ENCODE assay signal across 7 cellular contexts in genomic region chr12:66303316-66303804, GRCh38. TPM values are rescaled to one million over a fixed set of nuclear protein-coding genes. Genes with fewer than 3 reads are reported as not detected.
DNase-seq lines count a peak whose midpoint lies in the region; ATAC-seq, FAIRE-seq and TF ChIP-seq lines count a peak whose summit lies in the region.
"Not testable (repeated sequence)": the region's sequence is repeated elsewhere in the genome, so short reads cannot be mapped to it uniquely, and the experiment has no call there.

No MANE protein-coding gene starts in this region.

- peaks cover 48% of the 10 kb centered on the region for H3K4me1 Mint-ChIP-seq in activated naive CD4-positive, alpha-beta T cell treated with anti-CD3 and anti-CD28 coated beads, Interleukin-2, amount 10 ng/mL, durations not matched to agents 7 days and 5 days

- CTCF ChIA-PET in PC-3 (lab: Charles Lee): interaction anchor here (0.6 kb wide), 1 partner anchor 25 kb away, joined by 8 read pairs; no protein-coding TSS in a partner anchor
- CTCF ChIA-PET in activated naive CD4-positive, alpha-beta T cell treated with anti-CD3 and anti-CD28 coated beads, Interleukin-2, amount 10 ng/mL, durations not matched to agents 7 days and 5 days (lab: Charles Lee): interaction anchor here (1.2 to 3.7 kb wide), 4 partner anchors 13 to 34 kb away, joined by 4 to 17 read pairs (median 8); no protein-coding TSS in a partner anchor

- peaks cover 17% of the 10 kb centered on the region for H3K4me1 ChIP-seq in PC-3 (ENCODE audit: insufficient read depth, low read length)
- peaks cover 27% of the 10 kb centered on the region for H3K4me1 ChIP-seq in neuron (ENCODE audit: insufficient read depth, low read length)

- H3K36me3 Mint-ChIP-seq in activated naive CD4-positive, alpha-beta T cell treated with anti-CD3 and anti-CD28 coated beads, Interleukin-2, amount 10 ng/mL, durations not matched to agents 7 days and 5 days: peaks cover 39% of the 10 kb centered on the region

- intact Hi-C loops in PC-3 (cut with micrococcal nuclease): loop anchor here (10.0 kb wide), 1 partner anchor 159 kb away; no protein-coding TSS in a partner anchor

- H3K4me3 Mint-ChIP-seq in activated naive CD4-positive, alpha-beta T cell treated with anti-CD3 and anti-CD28 coated beads, Interleukin-2, amount 10 ng/mL, durations not matched to agents 7 days and 5 days: peak overlapping the region; percentile 98

- H3K9me3 ChIP-seq in PC-3 (ENCODE audit: low read length); neuron (ENCODE audit: low read length): not testable (repeated sequence)

- ATAC-seq in GM21529 (IDR thresholded peaks at IDR 0.05; ENCODE audit: unreplicated experiment) (peak; percentile 40), HG03175 (IDR thresholded peaks at IDR 0.05; ENCODE audit: unreplicated experiment) (peak; percentile 72), PC-3 (peak; percentile 23)

- peak; percentile 81 for FAIRE-seq in GM18507 (lab: Jason Lieb, UNC)

- not testable (repeated sequence) for BruUV-seq in PC-3 (replicated peaks; lab: Mats Ljungman, UMichigan)

- H3K27me3 ChIP-seq in PC-3 (ENCODE audit: low read length); neuron (ENCODE audit: insufficient read depth, low read length): not testable (repeated sequence)

- H3K9ac ChIP-seq in PC-3 (ENCODE audit: low read length): not testable (repeated sequence)

- not testable (repeated sequence) for H3F3A ChIP-seq in PC-3 (ENCODE audit: low read length, unreplicated experiment)

- DNase-seq in GM18507 (ENCODE audit: extremely low spot score, insufficient read length, low read depth); fibroblast of pulmonary artery (ENCODE audit: low read depth): not testable (repeated sequence)
- DNase-seq in PC-3: peak; percentile 48
- peak; percentile 56 for DNase-seq in activated naive CD4-positive, alpha-beta T cell treated with anti-CD3 and anti-CD28 coated beads, Interleukin-2, amount 10 ng/mL, durations not matched to agents 7 days and 5 days

- H4K20me1 ChIP-seq in PC-3 (ENCODE audit: low read length): not testable (repeated sequence)

- H3K36me3 ChIP-seq in PC-3 (ENCODE audit: low read depth, low read length): not testable (repeated sequence)
- peaks cover 11% of the 10 kb centered on the region for H3K36me3 ChIP-seq in neuron (ENCODE audit: insufficient read depth, low read length)

- peak overlapping the region; percentile 98 for H3K27ac Mint-ChIP-seq in activated naive CD4-positive, alpha-beta T cell treated with anti-CD3 and anti-CD28 coated beads, Interleukin-2, amount 10 ng/mL, durations not matched to agents 7 days and 5 days

- 0 out of 2 replicates have a peak overlapping the region, but pooled peaks have one; percentile 99 for H2AFZ ChIP-seq in PC-3 (ENCODE audit: low read length)
- not testable (repeated sequence) for H2AFZ ChIP-seq in neuron (ENCODE audit: low read depth, low read length)

- not testable (repeated sequence) for H3K27ac ChIP-seq in PC-3 (ENCODE audit: low read length)

- H3K27me3 Mint-ChIP-seq in activated naive CD4-positive, alpha-beta T cell treated with anti-CD3 and anti-CD28 coated beads, Interleukin-2, amount 10 ng/mL, durations not matched to agents 7 days and 5 days: peaks cover 20% of the 10 kb centered on the region

- peaks cover 15% of the 10 kb centered on the region for H3K79me2 ChIP-seq in PC-3 (ENCODE audit: low read length)

- peak overlapping the region; percentile 95 for H3K4me2 ChIP-seq in PC-3 (ENCODE audit: low read length)

- not testable (repeated sequence) for TF ChIP-seq CTCF in PC-3 (conservative IDR thresholded peaks at IDR 0.05; ENCODE audit: low read depth, low read length); fibroblast of pulmonary artery (IDR thresholded peaks at IDR 0.05; ENCODE audit: low read length, missing control alignments)

- H3K9me3 Mint-ChIP-seq in activated naive CD4-positive, alpha-beta T cell treated with anti-CD3 and anti-CD28 coated beads, Interleukin-2, amount 10 ng/mL, durations not matched to agents 7 days and 5 days: not testable (repeated sequence)

- POLR2A ChIA-PET in PC-3 (lab: Charles Lee; ENCODE audit: unreplicated experiment): interaction anchor here (1.0 kb wide), 1 partner anchor 158 kb away, joined by 3 read pairs; no protein-coding TSS in a partner anchor

- H3K9me2 ChIP-seq in PC-3 (replicated peaks; ENCODE audit: low read length): not testable (repeated sequence)

- H3K4me3 ChIP-seq in PC-3 (ENCODE audit: low read length) (peak overlapping the region; percentile 98), fibroblast of pulmonary artery (replicated peaks; ENCODE audit: low read depth, low read length) (peak overlapping the region; percentile 69), neuron (ENCODE audit: low read length) (peak overlapping the region; percentile 94)

RNA-seq across cellular contexts. Expression of gene HELB, which starts 1.1 kb away (rescaled TPM):
- 2.1 and 2.7 TPM in 2 replicates for total RNA-seq in PC-3 (2014; rRNA removed)
